In the genomic region with DNA sequence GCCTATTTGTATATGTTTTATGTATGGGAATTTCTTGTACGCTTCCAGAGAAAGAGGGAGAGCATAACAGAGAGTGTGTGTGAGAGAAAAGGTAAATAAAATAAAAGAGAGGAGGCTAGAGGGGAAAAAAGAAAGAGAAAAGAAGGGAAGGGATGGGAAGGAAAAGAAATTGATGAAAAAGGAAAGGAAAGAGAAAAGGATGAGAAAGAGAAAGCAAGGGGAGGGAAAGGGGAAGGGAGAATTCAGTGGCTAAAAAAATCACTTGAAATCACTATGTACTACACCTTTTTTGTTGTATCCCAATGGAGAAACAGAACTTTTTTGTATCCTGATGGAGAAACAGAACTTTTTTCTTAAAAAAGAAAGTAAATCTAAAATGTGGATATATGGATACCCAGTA, we compare ENCODE assay signal across 9 cellular contexts.
"Had no signal": no experiment of that assay in that cellular context is flagged by ENCODE, and none has a peak within 500 bp of the region (broad histone marks: within the 10 kb centered on the region; RNA-seq: fewer than 3 reads in every experiment).

No MANE protein-coding gene starts in this region.

- DNase-seq: GM23248, GOT3, H7, HFFc6, Kasumi-1, KG1 had no signal

- H3K36me3 ChIP-seq: HAP-1 had no signal

- H3K4me1 ChIP-seq: HAP-1 had no signal

- H3K9me3 ChIP-seq: HAP-1 had no signal

- H3K27ac Mint-ChIP-seq: HFFc6, IgD-negative memory B cell had no signal

- H3K4me3 Mint-ChIP-seq: HFFc6, IgD-negative memory B cell had no signal

- H2AFZ ChIP-seq: GM23248 had no signal

- H3K9me3 Mint-ChIP-seq: HFFc6, IgD-negative memory B cell had no signal

- H3K9ac ChIP-seq: GM23248 had no signal

- H3K27ac ChIP-seq: GM23248 had no signal

- H3K4me3 ChIP-seq: GM23248, HAP-1 had no signal

- FAIRE-seq: HTR-8/SVneo had no signal

- H3K36me3 Mint-ChIP-seq: IgD-negative memory B cell had no signal

- H3K27me3 Mint-ChIP-seq: IgD-negative memory B cell had no signal
